In the genomic region with DNA sequence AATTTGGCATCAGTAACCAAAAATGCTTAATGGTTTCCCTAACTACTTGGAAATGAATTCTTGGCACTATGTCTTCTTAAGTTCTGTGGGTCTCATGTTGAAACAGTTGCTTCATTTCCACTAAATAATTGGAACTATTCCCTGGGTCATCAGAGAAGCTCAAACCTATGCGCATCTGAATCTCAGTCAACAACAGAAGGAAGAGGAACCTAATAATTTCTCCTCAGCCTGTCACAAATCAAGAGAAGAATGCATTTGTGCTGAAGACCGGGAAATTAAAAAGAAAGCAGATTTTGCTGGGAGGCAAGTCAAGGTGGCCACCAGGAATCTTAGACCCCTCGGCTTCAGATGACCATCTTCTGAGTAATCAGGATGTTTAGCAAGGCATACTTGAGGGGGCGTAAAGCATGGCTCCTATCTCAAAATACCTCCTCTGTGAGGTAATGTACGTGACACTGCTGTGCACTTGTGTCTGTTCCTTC, we compare ENCODE assay signal across 12 cellular contexts. TPM values are rescaled to one million over a fixed set of nuclear protein-coding genes. Genes with fewer than 3 reads are reported as not detected.
DNase-seq lines count a peak whose midpoint lies in the region; ATAC-seq and TF ChIP-seq lines count a peak whose summit lies in the region.
"Had no signal": no experiment of that assay in that cellular context is flagged by ENCODE, and none has a peak within 500 bp of the region (broad histone marks: within the 10 kb centered on the region; RNA-seq: fewer than 3 reads in every experiment).

No MANE protein-coding gene starts in this region.

- no peak overlapping the region for H3K4me2 ChIP-seq in trophoblast cell (ENCODE audit: low read length)
- no peak overlapping the region for H3K4me2 ChIP-seq in PC-3 (ENCODE audit: low read length)

- no peak overlapping the region for H4K91ac ChIP-seq in trophoblast cell (ENCODE audit: low read depth, low read length)

- H3K36me3 ChIP-seq in trophoblast cell (ENCODE audit: control insufficient read depth in 1 of 2, insufficient read depth in 2 of 2, low read length in 2 of 2) = no peaks in the 10 kb centered on the region
- H3K36me3 ChIP-seq in PC-3 (ENCODE audit: low read depth, low read length) = no peaks in the 10 kb centered on the region
- H3K36me3 ChIP-seq: adrenal gland had no signal

- H3K9me3 ChIP-seq in trophoblast cell (ENCODE audit: insufficient read depth, low read depth, low read length) = peaks cover 1% of the 10 kb centered on the region
- H3K9me3 ChIP-seq in PC-3 (ENCODE audit: low read length) = no peaks in the 10 kb centered on the region
- H3K9me3 ChIP-seq: adrenal gland had no signal

- H3K4me1 ChIP-seq in trophoblast cell (ENCODE audit: control insufficient read depth in 1 of 2, insufficient read depth in 2 of 2, low read length in 2 of 2) (peaks cover 2 to 5% of the 10 kb centered on the region in 2 experiments), PC-3 (ENCODE audit: insufficient read depth, low read length) (no peaks in the 10 kb centered on the region)
- H3K4me1 ChIP-seq: adrenal gland had no signal

- H4K20me1 ChIP-seq in PC-3 (ENCODE audit: low read length) = no peaks in the 10 kb centered on the region

- no peak overlapping the region for H2BK120ac ChIP-seq in trophoblast cell (ENCODE audit: insufficient read depth, low read length, poor library complexity)

- intact Hi-C loops in PC-3 (cut with micrococcal nuclease) = loop anchor here (5.0 kb wide), 1 partner anchor 276 kb away; no protein-coding TSS in a partner anchor

- no peak overlapping the region for H4K12ac ChIP-seq in trophoblast cell (ENCODE audit: low read depth, low read length)

- no peak for ATAC-seq in HG03025 (IDR thresholded peaks at IDR 0.05; ENCODE audit: low FRiP score, unreplicated experiment)
- no peak for ATAC-seq in PC-3

- no peak for TF ChIP-seq CTCF in RWPE1 (conservative IDR thresholded peaks at IDR 0.05; ENCODE audit: low read depth)
- no peak for TF ChIP-seq CTCF in PC-3 (conservative IDR thresholded peaks at IDR 0.05; ENCODE audit: low read depth, low read length)

- no peak overlapping the region for H3K23ac ChIP-seq in trophoblast cell (ENCODE audit: low read length)

- no peak overlapping the region for H2AK5ac ChIP-seq in trophoblast cell (ENCODE audit: low read length)

- H3F3A ChIP-seq in PC-3 (ENCODE audit: low read length, unreplicated experiment) = no peaks in the 10 kb centered on the region

- DNase-seq in Daoy (ENCODE audit: low read depth) (peak; percentile 90), RWPE1 (ENCODE audit: low spot score) (peak; percentile 10), fibroblast of gingiva (ENCODE audit: low read depth) (peak; percentile 92), trophoblast cell (peak; percentile 56 to 80), OCI-M1 (lab: John Stamatoyannopoulos, UW) (no peak), substantia nigra (lab: John Stamatoyannopoulos, UW) (no peak), PC-3 (no peak)
- DNase-seq: adrenal gland; CD8-positive, alpha-beta memory T cell; immature natural killer cell; SHP77 had no signal

- H2AFZ ChIP-seq in trophoblast cell (ENCODE audit: insufficient read depth, low read length, poor library complexity) (no peak overlapping the region), PC-3 (ENCODE audit: low read length) (no peak overlapping the region)

- H3K4me3 ChIP-seq in trophoblast cell (ENCODE audit: low read depth, low read length) (no peak overlapping the region), PC-3 (ENCODE audit: low read length) (no peak overlapping the region)
- H3K4me3 ChIP-seq: adrenal gland had no signal

- no peaks in the 10 kb centered on the region for H3K79me2 ChIP-seq in trophoblast cell (ENCODE audit: control insufficient read depth, insufficient read depth, low read length, poor library complexity)
- H3K79me2 ChIP-seq in PC-3 (ENCODE audit: low read length) = no peaks in the 10 kb centered on the region

- POLR2A ChIA-PET in RWPE1 (lab: Yijun Ruan, JAX; ENCODE audit: low non-redundant PET) = no interaction called here
- POLR2A ChIA-PET in PC-3 (lab: Charles Lee; ENCODE audit: unreplicated experiment) = no interaction called here

- H4K8ac ChIP-seq in trophoblast cell (ENCODE audit: low read depth, low read length) = no peak overlapping the region

- no CpG with 5 or more reads among the region's 5 CpGs for WGBS in trophoblast cell (ENCODE audit: extremely low coverage, insufficient coverage, insufficient read length)

- H3K27ac ChIP-seq in RWPE1 (no peak overlapping the region), trophoblast cell (ENCODE audit: low read depth, low read length) (no peak overlapping the region), substantia nigra (ENCODE audit: low read depth, low read length, poor library complexity, severe bottlenecking) (no peak overlapping the region), PC-3 (ENCODE audit: low read length) (no peak overlapping the region)

- no peak overlapping the region for H3K18ac ChIP-seq in trophoblast cell (ENCODE audit: low read length)

- H3K4ac ChIP-seq in trophoblast cell (ENCODE audit: low read depth, low read length) = no peak overlapping the region

- H3K9ac ChIP-seq in trophoblast cell (ENCODE audit: low read length) = no peak overlapping the region
- H3K9ac ChIP-seq in PC-3 (ENCODE audit: low read length) = no peak overlapping the region

- no peaks in the 10 kb centered on the region for H3K27me3 ChIP-seq in trophoblast cell (ENCODE audit: insufficient read depth, low read length)
- H3K27me3 ChIP-seq in PC-3 (ENCODE audit: low read length) = no peaks in the 10 kb centered on the region
- H3K27me3 ChIP-seq: adrenal gland had no signal

- no peak overlapping the region for H2BK12ac ChIP-seq in trophoblast cell (ENCODE audit: low read length)

- no peak overlapping the region for H2BK5ac ChIP-seq in trophoblast cell (ENCODE audit: low read depth, low read length, poor library complexity)

- no peak overlapping the region for H3K14ac ChIP-seq in trophoblast cell (ENCODE audit: low read length)

- no TSS peak for BruUV-seq in PC-3 (replicated peaks; lab: Mats Ljungman, UMichigan)

- no peaks in the 10 kb centered on the region for H3K9me2 ChIP-seq in PC-3 (replicated peaks; ENCODE audit: low read length)

- CTCF ChIA-PET in RWPE1 (lab: Yijun Ruan, JAX) (interaction anchor here (0.6 kb wide), 1 partner anchor 13 kb away, joined by 3 read pairs; no protein-coding TSS in a partner anchor), PC-3 (lab: Charles Lee) (no interaction called here)

- H3K79me1 ChIP-seq in trophoblast cell (ENCODE audit: low read length) = no peaks in the 10 kb centered on the region

RNA-seq across cellular contexts. Expression of a gene that starts 41.4 kb away (rescaled TPM):
- total RNA-seq in Daoy (2014; rRNA removed; shearing (Covaris generic)) = 383 and 387 TPM in 2 replicates
- polyA plus RNA-seq in trophoblast cell (2013) = 213 and 220 TPM in 2 replicates
- total RNA-seq in PC-3 (2014; rRNA removed) = 132 and 151 TPM in 2 replicates

RNA-seq across cellular contexts. Expression of a gene that starts 54.3 kb away (rescaled TPM):
- total RNA-seq in Daoy (2014; rRNA removed; shearing (Covaris generic)) = 74.2 and 77.6 TPM in 2 replicates
- polyA plus RNA-seq in trophoblast cell (2013) = 11.5 and 15.6 TPM in 2 replicates
- total RNA-seq in PC-3 (2014; rRNA removed) = 110 and 113 TPM in 2 replicates
- polyA plus RNA-seq: CD8-positive, alpha-beta memory T cell; immature natural killer cell had no signal

Comparison
In these comparisons a context has a peak if more than half of its experiments do, and no peak if none do; other contexts are left out.
1. DNase-seq: peak in Daoy (single experiment), RWPE1 (single experiment), fibroblast of gingiva (single experiment) and trophoblast cell (2 of 2); none in OCI-M1 (single experiment), substantia nigra (0 of 49) and PC-3 (single experiment).